Comparison of ENCODE assay signal across 10 cellular contexts in the genomic region with DNA sequence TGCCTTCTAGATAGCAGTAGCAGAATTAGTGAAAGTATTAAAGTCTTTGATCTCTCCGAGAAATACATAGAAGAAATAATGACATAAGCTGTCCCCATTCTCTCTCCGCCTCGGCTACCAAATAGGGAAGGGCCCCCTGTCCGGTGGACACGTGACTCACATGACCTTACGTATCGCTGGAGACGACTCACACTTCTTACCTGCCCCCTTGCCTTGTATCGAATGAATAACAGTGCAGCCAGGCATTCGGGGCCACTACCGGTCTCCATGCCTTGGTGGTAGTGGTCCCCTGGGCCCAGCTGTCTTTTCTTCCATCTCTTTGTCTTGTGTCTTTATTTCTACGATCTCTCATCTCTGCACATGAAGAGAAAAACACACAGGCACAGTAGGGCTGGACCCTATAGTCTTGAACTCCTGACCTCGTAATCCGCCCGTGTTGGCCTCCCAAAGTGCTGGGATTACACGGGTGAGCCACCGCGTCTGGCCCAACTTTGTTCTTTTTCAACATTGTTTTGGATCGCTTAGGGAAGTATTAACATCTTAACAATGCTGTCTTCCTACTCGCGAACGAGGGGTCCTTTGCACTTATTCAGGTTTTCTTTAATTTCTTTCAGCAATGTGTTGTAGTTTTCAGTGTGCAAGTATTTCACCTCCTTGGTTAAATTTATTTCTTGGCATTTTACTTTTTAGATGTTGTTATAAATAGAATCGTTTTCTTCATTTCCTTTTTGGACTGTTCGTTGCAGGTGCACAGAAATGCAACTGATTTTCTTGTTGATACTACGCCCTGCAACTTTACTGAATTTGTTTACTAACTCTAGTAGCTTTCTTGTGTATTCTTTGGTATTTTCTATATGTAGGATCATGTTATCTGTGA. TPM values are rescaled to one million over a fixed set of nuclear protein-coding genes. Genes with fewer than 3 reads are reported as not detected.
DNase-seq lines count a peak whose midpoint lies in the region; ATAC-seq, FAIRE-seq and TF ChIP-seq lines count a peak whose summit lies in the region.
"Not testable (repeated sequence)": the region's sequence is repeated elsewhere in the genome, so short reads cannot be mapped to it uniquely, and the experiment has no call there.
"Had no signal": no experiment of that assay in that cellular context is flagged by ENCODE, and none has a peak within 500 bp of the region (broad histone marks: within the 10 kb centered on the region; RNA-seq: fewer than 3 reads in every experiment).

No MANE protein-coding gene starts in this region.

- not testable (repeated sequence) for TF ChIP-seq EP300 in HepG2 (IDR thresholded peaks at IDR 0.05; ENCODE audit: low read depth in 2 of 2, low read length in 2 of 2); HepG2 (CRISPR knock-in tag; IDR thresholded peaks at IDR 0.05; ENCODE audit: borderline replicate concordance)

- H3K27ac Mint-ChIP-seq in Calu3 (ENCODE audit: unreplicated experiment) = not testable (repeated sequence)
- H3K27ac Mint-ChIP-seq in IgD-negative memory B cell = peak overlapping the region; percentile 87 to 93 (median 89)
- H3K27ac Mint-ChIP-seq in astrocyte (ENCODE audit: unreplicated experiment) = peak overlapping the region; percentile 48
- H3K27ac Mint-ChIP-seq in progenitor cell of endocrine pancreas = peak overlapping the region; percentile 9

- H3K4me1 ChIP-seq in OCI-LY7 (ENCODE audit: insufficient read depth, low read length, poor library complexity, severe bottlenecking) (peaks cover 72% of the 10 kb centered on the region), HepG2 (ENCODE audit: insufficient read depth, low read length) (peaks cover 32% of the 10 kb centered on the region)
- not testable (repeated sequence) for H3K4me1 ChIP-seq in astrocyte (ENCODE audit: insufficient read depth, low read length)

- H3K4me1 Mint-ChIP-seq in Calu3 (ENCODE audit: low read depth, unreplicated experiment) (peaks cover 18% of the 10 kb centered on the region), IgD-negative memory B cell (peaks cover 28 to 34% (median 31%) of the 10 kb centered on the region in 3 donors), astrocyte (ENCODE audit: low read depth, unreplicated experiment) (peaks cover 11% of the 10 kb centered on the region)
- not testable (repeated sequence) for H3K4me1 Mint-ChIP-seq in progenitor cell of endocrine pancreas (ENCODE audit: low read depth)

- not testable (repeated sequence) for H3K36me3 ChIP-seq in OCI-LY7 (ENCODE audit: insufficient read depth, low read length); astrocyte (ENCODE audit: insufficient read depth, low read length); HepG2 (replicated peaks in 1 of 2; ENCODE audit: control insufficient read depth in 1 of 2, insufficient read depth in 2 of 2, low read length in 2 of 2)

- H3K27ac ChIP-seq in OCI-LY7 (ENCODE audit: low read depth, low read length, poor library complexity, severe bottlenecking) (peak overlapping the region; percentile 93), VCaP (peak overlapping the region; percentile 2)
- H3K27ac ChIP-seq in astrocyte (ENCODE audit: low read depth, low read length); HepG2 (ENCODE audit: extremely low read length, insufficient read depth, low read length): not testable (repeated sequence)

- TF ChIP-seq CTCF in Calu3 (IDR thresholded peaks at IDR 0.05; ENCODE audit: unreplicated experiment); OCI-LY7 (conservative IDR thresholded peaks at IDR 0.05; ENCODE audit: low read length); VCaP (conservative IDR thresholded peaks at IDR 0.05); astrocyte (IDR thresholded peaks at IDR 0.05; ENCODE audit: insufficient read depth, low read depth, low read length); HepG2 (CRISPR knock-in tag; IDR thresholded peaks at IDR 0.05); progenitor cell of endocrine pancreas (IDR thresholded peaks at IDR 0.05; ENCODE audit: unreplicated experiment): not testable (repeated sequence)

- peak overlapping the region; percentile 25 for H3K4me3 Mint-ChIP-seq in Calu3 (ENCODE audit: low read depth, unreplicated experiment)
- peak overlapping the region; percentile 70 to 92 (median 75) for H3K4me3 Mint-ChIP-seq in IgD-negative memory B cell
- not testable (repeated sequence) for H3K4me3 Mint-ChIP-seq in astrocyte (ENCODE audit: unreplicated experiment); progenitor cell of endocrine pancreas (ENCODE audit: low read depth)

- whole genome bisulfite sequencing in HepG2 (ENCODE audit: low lambda C conversion rate) = 32% methylated on average over 17 of the region's 25 CpGs

- in situ Hi-C loops in HepG2 (cut with HindIII; ENCODE audit: extremely low pct_ligation_motif_present, low pct_unique_long_range_greater_than_20kb) = not testable (repeated sequence)

- ATAC-seq in HepG2 = peak; percentile 48; the same call in 2 of the 3 replicates

- CTCF ChIA-PET in Calu3 (lab: Charles Lee); OCI-LY7 (lab: Charles Lee; ENCODE audit: unreplicated experiment): not testable (repeated sequence)
- CTCF ChIA-PET in HepG2 (lab: Yijun Ruan, JAX; ENCODE audit: low intra/inter-chr PET ratio, low total read pairs) = interaction anchor here (1.5 kb wide), 1 partner anchor 114 kb away, joined by 3 read pairs; no protein-coding TSS in a partner anchor

- H3K79me2 ChIP-seq in OCI-LY7 (ENCODE audit: insufficient read depth, low read depth, low read length) = peaks cover 32% of the 10 kb centered on the region; the same call in 1 of the 2 replicates
- H3K79me2 ChIP-seq in astrocyte (ENCODE audit: insufficient read depth, low read length); HepG2 (ENCODE audit: insufficient read depth, low read length): not testable (repeated sequence)

- FAIRE-seq in astrocyte (lab: Jason Lieb, UNC) = not testable (repeated sequence)
- FAIRE-seq in HepG2 (lab: Jason Lieb, UNC) = peak; percentile 15

- not testable (repeated sequence) for H3K9me2 ChIP-seq in OCI-LY7 (ENCODE audit: insufficient read depth, low read length)

- intact Hi-C loops in Calu3 (cut with micrococcal nuclease; ENCODE audit: unreplicated experiment) = not testable (repeated sequence)
- intact Hi-C loops in OCI-LY7 (cut with micrococcal nuclease; ENCODE audit: unreplicated experiment) = loop anchor here (1.0 kb wide), 1 partner anchor 101 kb away; no protein-coding TSS in a partner anchor
- intact Hi-C loops in HepG2 (cut with micrococcal nuclease; ENCODE audit: unreplicated experiment) = loop anchor here (2.0 kb wide), 1 partner anchor 105 kb away; a partner anchor contains a TSS

- not testable (repeated sequence) for H3K9me3 Mint-ChIP-seq in Calu3 (ENCODE audit: low read depth, unreplicated experiment); IgD-negative memory B cell; astrocyte (ENCODE audit: unreplicated experiment); progenitor cell of endocrine pancreas (ENCODE audit: low read depth)

- not testable (repeated sequence) for H3K36me3 Mint-ChIP-seq in Calu3 (ENCODE audit: insufficient read depth, unreplicated experiment); IgD-negative memory B cell; astrocyte (ENCODE audit: low read depth, unreplicated experiment); progenitor cell of endocrine pancreas (ENCODE audit: insufficient read depth)

- H3K9me3 ChIP-seq in OCI-LY7 (ENCODE audit: low read length); astrocyte (ENCODE audit: insufficient read depth, low read depth, low read length); HepG2 (ENCODE audit: low read length): not testable (repeated sequence)

- H3K4me2 ChIP-seq in OCI-LY7 (ENCODE audit: low read length) (peak overlapping the region; percentile 76), HepG2 (ENCODE audit: low read depth, low read length) (peak overlapping the region; percentile 72)
- not testable (repeated sequence) for H3K4me2 ChIP-seq in astrocyte (ENCODE audit: low read length)

- H2AFZ ChIP-seq in OCI-LY7 (ENCODE audit: low read length); astrocyte (ENCODE audit: low read depth, low read length); HepG2 (ENCODE audit: low read length): not testable (repeated sequence)

- POLR2A ChIA-PET in OCI-LY7 (lab: Charles Lee) (interaction anchor here (0.7 to 0.8 kb wide), 2 partner anchors 29 to 481 kb away, joined by 3 to 5 read pairs; no protein-coding TSS in a partner anchor), HepG2 (lab: Yijun Ruan, JAX) (interaction anchor here (0.7 kb wide), 1 partner anchor 8 kb away, joined by 4 read pairs; no protein-coding TSS in a partner anchor)

- H3K27me3 Mint-ChIP-seq in Calu3 (ENCODE audit: unreplicated experiment); IgD-negative memory B cell; astrocyte (ENCODE audit: low read depth, unreplicated experiment); progenitor cell of endocrine pancreas: not testable (repeated sequence)

- not testable (repeated sequence) for H3K9ac ChIP-seq in astrocyte (ENCODE audit: low read length); HepG2 (ENCODE audit: insufficient read depth, low read depth, low read length)

- not testable (repeated sequence) for H4K20me1 ChIP-seq in OCI-LY7 (ENCODE audit: insufficient read depth, low read length); HepG2 (ENCODE audit: insufficient read depth, low read length)
- peaks cover 19% of the 10 kb centered on the region for H4K20me1 ChIP-seq in astrocyte (ENCODE audit: insufficient read depth, low read length)

- DNase-seq in Calu3; astrocyte (ENCODE audit: low read depth); HepG2 (ENCODE audit: low spot score); progenitor cell of endocrine pancreas (ENCODE audit: low spot score, unreplicated experiment): not testable (repeated sequence)
- DNase-seq in OCI-LY7 (ENCODE audit: low spot score) = peak; percentile 70

- not testable (repeated sequence) for TF ChIP-seq POLR2A in HepG2 (IDR thresholded peaks at IDR 0.05; ENCODE audit: insufficient read depth in 1 of 2, low read depth in 2 of 2, low read length in 2 of 2)

- H3K4me3 ChIP-seq in OCI-LY7 (ENCODE audit: low read depth, low read length, poor library complexity, severe bottlenecking) (peak overlapping the region; percentile 45), HepG2 (replicated peaks in 1 of 3; ENCODE audit: insufficient read depth in 1 of 3, low read depth in 2 of 3, low read length in 3 of 3) (peak overlapping the region; percentile 19 to 43 (median 34); a peak in 4 of 6 replicates)
- H3K4me3 ChIP-seq in astrocyte (ENCODE audit: insufficient read depth, low read depth, low read length) = not testable (repeated sequence)

- not testable (repeated sequence) for H3K27me3 ChIP-seq in astrocyte (ENCODE audit: insufficient read depth, low read length); HepG2 (ENCODE audit: control insufficient read depth in 1 of 2, insufficient read depth in 2 of 2, low read length in 2 of 2)

- TF ChIP-seq RAD21 in HepG2 (CRISPR knock-in tag; IDR thresholded peaks at IDR 0.05) = not testable (repeated sequence)

- BruUV-seq in Calu3 (replicated peaks; lab: Mats Ljungman, UMichigan) = TSS peak; percentile 13
- BruUV-seq in OCI-LY7 (replicated peaks; lab: Mats Ljungman, UMichigan) = TSS peak; percentile 63
- BruUV-seq in HepG2 (replicated peaks; lab: Mats Ljungman, UMichigan) = TSS peak; percentile 30

RNA-seq across cellular contexts. Expression of a gene that starts 7.6 kb away (rescaled TPM):
- total RNA-seq in Calu3 (2022) = 51.6 and 76.8 TPM in 2 replicates
- polyA plus RNA-seq in IgD-negative memory B cell = 110 TPM
- total RNA-seq in OCI-LY7 (2014; rRNA removed; shearing (Covaris generic)) = 173 and 182 TPM in 2 replicates
- total RNA-seq in OCI-LY7 (2022) = 154 TPM in 2 replicates
- total RNA-seq in astrocyte = 53.8 and 68.7 TPM in 2 replicates
- total RNA-seq in HepG2 (2016; rRNA removed; fragmentation: Illumina TruSeq; extraction: Trizol) = 0.66 and 1.2 TPM in 2 replicates
- total RNA-seq in HepG2 (2016; cell fraction: cytosol; rRNA removed; fragmentation: Illumina TruSeq; extraction: Trizol; ENCODE audit: low read depth) = 0.91 and 1.4 TPM in 2 replicates
- total RNA-seq in HepG2 (2016; cell fraction: insoluble cytoplasmic fraction; rRNA removed; fragmentation: Illumina TruSeq; extraction: Trizol) = 0.65 and 0.95 TPM in 2 replicates
- 0.83 TPM in 2 replicates for total RNA-seq in HepG2 (2016; cell fraction: membrane; rRNA removed; fragmentation: Illumina TruSeq; extraction: Trizol)
- total RNA-seq in HepG2 (2016; cell fraction: nucleus; rRNA removed; fragmentation: Illumina TruSeq; extraction: Trizol) = 0.97 and 1.4 TPM in 2 replicates
- polyA plus RNA-seq in HepG2 (2011; rRNA removed) = 4.5 and 6.5 TPM in 2 replicates
- polyA plus RNA-seq in HepG2 (2011; cell fraction: cytosol; rRNA removed) = 1.9 and 3.2 TPM in 2 replicates
- polyA plus RNA-seq in HepG2 (2011; cell fraction: nucleus; rRNA removed) = 28.6 and 38.6 TPM in 2 replicates
- 3.1 and 4.5 TPM in 2 replicates for polyA plus RNA-seq in HepG2 (2012)
- 0.95 and 1.3 TPM in 2 replicates for polyA plus RNA-seq in HepG2 (2016; cell fraction: cytosol; fragmentation: Illumina TruSeq; extraction: Trizol; ENCODE audit: low read depth)
- 0.72 and 1.0 TPM in 2 replicates for polyA plus RNA-seq in HepG2 (2016; cell fraction: insoluble cytoplasmic fraction; fragmentation: Illumina TruSeq; extraction: Trizol; ENCODE audit: low read depth)
- 0.70 and 0.74 TPM in 2 replicates for polyA plus RNA-seq in HepG2 (2016; cell fraction: membrane; fragmentation: Illumina TruSeq; extraction: Trizol; ENCODE audit: low read depth)
- 4.6 and 5.3 TPM in 2 replicates for polyA plus RNA-seq in HepG2 (2016; cell fraction: nucleus; fragmentation: Illumina TruSeq; extraction: Trizol; ENCODE audit: insufficient read depth, low read depth)
- 3.4 and 95.8 TPM in 2 replicates for polyA minus RNA-seq in HepG2 (2011; rRNA and poly(A)+ RNA removed; ENCODE audit: low replicate concordance)
- polyA minus RNA-seq in HepG2 (2011; cell fraction: cytosol; rRNA and poly(A)+ RNA removed) = 1.5 and 1.6 TPM in 2 replicates
- polyA minus RNA-seq in HepG2 (2011; cell fraction: nucleus; rRNA and poly(A)+ RNA removed) = 1.9 and 2.3 TPM in 2 replicates
- total RNA-seq in progenitor cell of endocrine pancreas = 39.2 and 48.5 TPM in 2 replicates

RNA-seq across cellular contexts. Expression of a gene that starts 16.8 kb away (rescaled TPM):
- 0.24 and 0.54 TPM in 2 replicates for total RNA-seq in Calu3 (2022)
- polyA plus RNA-seq in IgD-negative memory B cell = not detected
- 0.06 TPM in 1 of 2 replicates, not detected in the other for total RNA-seq in OCI-LY7 (2014; rRNA removed; shearing (Covaris generic))
- total RNA-seq in OCI-LY7 (2022) = 0.15 and 0.55 TPM in 2 replicates
- 0.18 TPM in 1 of 2 replicates, not detected in the other for total RNA-seq in astrocyte
- not detected in 2 replicates for total RNA-seq in HepG2 (2016; rRNA removed; fragmentation: Illumina TruSeq; extraction: Trizol)
- total RNA-seq in HepG2 (2016; cell fraction: cytosol; rRNA removed; fragmentation: Illumina TruSeq; extraction: Trizol; ENCODE audit: low read depth) = not detected in 2 replicates
- total RNA-seq in HepG2 (2016; cell fraction: insoluble cytoplasmic fraction; rRNA removed; fragmentation: Illumina TruSeq; extraction: Trizol) = not detected in 2 replicates
- not detected in 2 replicates for total RNA-seq in HepG2 (2016; cell fraction: membrane; rRNA removed; fragmentation: Illumina TruSeq; extraction: Trizol)
- 0.09 TPM in 1 of 2 replicates, not detected in the other for total RNA-seq in HepG2 (2016; cell fraction: nucleus; rRNA removed; fragmentation: Illumina TruSeq; extraction: Trizol)
- polyA plus RNA-seq in HepG2 (2011; rRNA removed) = 0.05 and 0.13 TPM in 2 replicates
- polyA plus RNA-seq in HepG2 (2011; cell fraction: cytosol; rRNA removed) = 0.04 and 0.16 TPM in 2 replicates
- 0.64 and 1.3 TPM in 2 replicates for polyA plus RNA-seq in HepG2 (2011; cell fraction: nucleus; rRNA removed)
- 0.32 and 0.40 TPM in 2 replicates for polyA plus RNA-seq in HepG2 (2012)
- not detected in 2 replicates for polyA plus RNA-seq in HepG2 (2016; cell fraction: cytosol; fragmentation: Illumina TruSeq; extraction: Trizol; ENCODE audit: low read depth)
- not detected in 2 replicates for polyA plus RNA-seq in HepG2 (2016; cell fraction: insoluble cytoplasmic fraction; fragmentation: Illumina TruSeq; extraction: Trizol; ENCODE audit: low read depth)
- not detected in 2 replicates for polyA plus RNA-seq in HepG2 (2016; cell fraction: membrane; fragmentation: Illumina TruSeq; extraction: Trizol; ENCODE audit: low read depth)
- not detected in 2 replicates for polyA plus RNA-seq in HepG2 (2016; cell fraction: nucleus; fragmentation: Illumina TruSeq; extraction: Trizol; ENCODE audit: insufficient read depth, low read depth)
- polyA minus RNA-seq in HepG2 (2011; rRNA and poly(A)+ RNA removed; ENCODE audit: low replicate concordance) = 0.05 and 0.06 TPM in 2 replicates
- polyA minus RNA-seq in HepG2 (2011; cell fraction: cytosol; rRNA and poly(A)+ RNA removed) = not detected in 2 replicates
- 0.39 TPM in 1 of 2 replicates, not detected in the other for polyA minus RNA-seq in HepG2 (2011; cell fraction: nucleus; rRNA and poly(A)+ RNA removed)
- total RNA-seq in progenitor cell of endocrine pancreas = 0.07 and 0.77 TPM in 2 replicates
- total RNA-seq: CD4-positive, CD25-positive, alpha-beta regulatory T cell; PC-9; SJSA1 had no signal
- polyA plus RNA-seq: CD4-positive, CD25-positive, alpha-beta regulatory T cell had no signal

RNA-seq across cellular contexts. Expression of a gene that starts 35.4 kb away (rescaled TPM):
- 61.4 and 65.6 TPM in 2 replicates for total RNA-seq in Calu3 (2022)
- polyA plus RNA-seq in IgD-negative memory B cell = 27.5 TPM
- total RNA-seq in OCI-LY7 (2014; rRNA removed; shearing (Covaris generic)) = 22.5 and 32.7 TPM in 2 replicates
- total RNA-seq in OCI-LY7 (2022) = 38.8 and 43.4 TPM in 2 replicates
- 69.2 and 89.0 TPM in 2 replicates for total RNA-seq in astrocyte
- 19.0 and 48.9 TPM in 2 replicates for total RNA-seq in HepG2 (2016; rRNA removed; fragmentation: Illumina TruSeq; extraction: Trizol)
- 9.3 and 10.3 TPM in 2 replicates for total RNA-seq in HepG2 (2016; cell fraction: cytosol; rRNA removed; fragmentation: Illumina TruSeq; extraction: Trizol; ENCODE audit: low read depth)
- total RNA-seq in HepG2 (2016; cell fraction: insoluble cytoplasmic fraction; rRNA removed; fragmentation: Illumina TruSeq; extraction: Trizol) = 17.2 and 48.2 TPM in 2 replicates
- total RNA-seq in HepG2 (2016; cell fraction: membrane; rRNA removed; fragmentation: Illumina TruSeq; extraction: Trizol) = 17.0 and 19.9 TPM in 2 replicates
- 44.7 and 51.0 TPM in 2 replicates for total RNA-seq in HepG2 (2016; cell fraction: nucleus; rRNA removed; fragmentation: Illumina TruSeq; extraction: Trizol)
- 59.5 and 60.6 TPM in 2 replicates for polyA plus RNA-seq in HepG2 (2011; rRNA removed)
- 48.6 and 64.5 TPM in 2 replicates for polyA plus RNA-seq in HepG2 (2011; cell fraction: cytosol; rRNA removed)
- polyA plus RNA-seq in HepG2 (2011; cell fraction: nucleus; rRNA removed) = 146 and 162 TPM in 2 replicates
- 30.5 and 38.6 TPM in 2 replicates for polyA plus RNA-seq in HepG2 (2012)
- polyA plus RNA-seq in HepG2 (2016; cell fraction: cytosol; fragmentation: Illumina TruSeq; extraction: Trizol; ENCODE audit: low read depth) = 6.7 and 6.8 TPM in 2 replicates
- 16.2 and 18.3 TPM in 2 replicates for polyA plus RNA-seq in HepG2 (2016; cell fraction: insoluble cytoplasmic fraction; fragmentation: Illumina TruSeq; extraction: Trizol; ENCODE audit: low read depth)
- polyA plus RNA-seq in HepG2 (2016; cell fraction: membrane; fragmentation: Illumina TruSeq; extraction: Trizol; ENCODE audit: low read depth) = 11.2 and 12.8 TPM in 2 replicates
- 78.7 and 83.1 TPM in 2 replicates for polyA plus RNA-seq in HepG2 (2016; cell fraction: nucleus; fragmentation: Illumina TruSeq; extraction: Trizol; ENCODE audit: insufficient read depth, low read depth)
- 71.9 and 74.1 TPM in 2 replicates for polyA minus RNA-seq in HepG2 (2011; rRNA and poly(A)+ RNA removed; ENCODE audit: low replicate concordance)
- 24.7 and 26.8 TPM in 2 replicates for polyA minus RNA-seq in HepG2 (2011; cell fraction: cytosol; rRNA and poly(A)+ RNA removed)
- 40.9 and 45.3 TPM in 2 replicates for polyA minus RNA-seq in HepG2 (2011; cell fraction: nucleus; rRNA and poly(A)+ RNA removed)
- total RNA-seq in progenitor cell of endocrine pancreas = 56.1 and 57.7 TPM in 2 replicates

RNA-seq across cellular contexts. Expression of a gene that starts 44.8 kb away (rescaled TPM):
- total RNA-seq in Calu3 (2022) (9.1 and 10.8 TPM in 2 replicates), OCI-LY7 (2022) (12.3 and 16.7 TPM in 2 replicates), astrocyte (4.0 and 4.7 TPM in 2 replicates), HepG2 (2016; rRNA removed; fragmentation: Illumina TruSeq; extraction: Trizol) (6.2 and 6.4 TPM in 2 replicates), progenitor cell of endocrine pancreas (0.57 and 1.5 TPM in 2 replicates)
- polyA plus RNA-seq in IgD-negative memory B cell (3.0 TPM), HepG2 (2011; rRNA removed) (5.4 and 6.0 TPM in 2 replicates)
- total RNA-seq in OCI-LY7 (2014; rRNA removed; shearing (Covaris generic)) = 5.3 and 5.7 TPM in 2 replicates
- total RNA-seq in HepG2 (2016; cell fraction: cytosol; rRNA removed; fragmentation: Illumina TruSeq; extraction: Trizol; ENCODE audit: low read depth) = 1.7 and 1.8 TPM in 2 replicates
- total RNA-seq in HepG2 (2016; cell fraction: insoluble cytoplasmic fraction; rRNA removed; fragmentation: Illumina TruSeq; extraction: Trizol) = 4.5 and 6.7 TPM in 2 replicates
- total RNA-seq in HepG2 (2016; cell fraction: membrane; rRNA removed; fragmentation: Illumina TruSeq; extraction: Trizol) = 3.0 and 3.1 TPM in 2 replicates
- 4.9 and 5.4 TPM in 2 replicates for total RNA-seq in HepG2 (2016; cell fraction: nucleus; rRNA removed; fragmentation: Illumina TruSeq; extraction: Trizol)
- polyA plus RNA-seq in HepG2 (2011; cell fraction: cytosol; rRNA removed) = 3.8 and 4.1 TPM in 2 replicates
- 43.5 and 57.7 TPM in 2 replicates for polyA plus RNA-seq in HepG2 (2011; cell fraction: nucleus; rRNA removed)
- 4.9 and 5.0 TPM in 2 replicates for polyA plus RNA-seq in HepG2 (2012)
- 1.1 and 1.2 TPM in 2 replicates for polyA plus RNA-seq in HepG2 (2016; cell fraction: cytosol; fragmentation: Illumina TruSeq; extraction: Trizol; ENCODE audit: low read depth)
- polyA plus RNA-seq in HepG2 (2016; cell fraction: insoluble cytoplasmic fraction; fragmentation: Illumina TruSeq; extraction: Trizol; ENCODE audit: low read depth) = 6.4 and 8.8 TPM in 2 replicates
- 3.0 and 3.6 TPM in 2 replicates for polyA plus RNA-seq in HepG2 (2016; cell fraction: membrane; fragmentation: Illumina TruSeq; extraction: Trizol; ENCODE audit: low read depth)
- polyA plus RNA-seq in HepG2 (2016; cell fraction: nucleus; fragmentation: Illumina TruSeq; extraction: Trizol; ENCODE audit: insufficient read depth, low read depth) = 22.7 and 23.1 TPM in 2 replicates
- polyA minus RNA-seq in HepG2 (2011; rRNA and poly(A)+ RNA removed; ENCODE audit: low replicate concordance) = 2.2 and 5.1 TPM in 2 replicates
- polyA minus RNA-seq in HepG2 (2011; cell fraction: cytosol; rRNA and poly(A)+ RNA removed) = 3.0 and 3.2 TPM in 2 replicates
- polyA minus RNA-seq in HepG2 (2011; cell fraction: nucleus; rRNA and poly(A)+ RNA removed) = 5.6 and 7.1 TPM in 2 replicates

RNA-seq across cellular contexts. Expression of a gene that starts 47.7 kb away (rescaled TPM):
- total RNA-seq in Calu3 (2022) (0.52 and 0.98 TPM in 2 replicates), OCI-LY7 (2022) (not detected in 2 replicates), astrocyte (not detected in 2 replicates), HepG2 (2016; rRNA removed; fragmentation: Illumina TruSeq; extraction: Trizol) (not detected in 2 replicates), progenitor cell of endocrine pancreas (0.89 and 1.00 TPM in 2 replicates)
- polyA plus RNA-seq in IgD-negative memory B cell (not detected), HepG2 (2011; rRNA removed) (not detected in 2 replicates)
- total RNA-seq in OCI-LY7 (2014; rRNA removed; shearing (Covaris generic)) = 0.21 TPM in 1 of 2 replicates, not detected in the other
- not detected in 2 replicates for total RNA-seq in HepG2 (2016; cell fraction: cytosol; rRNA removed; fragmentation: Illumina TruSeq; extraction: Trizol; ENCODE audit: low read depth)
- total RNA-seq in HepG2 (2016; cell fraction: insoluble cytoplasmic fraction; rRNA removed; fragmentation: Illumina TruSeq; extraction: Trizol) = not detected in 2 replicates
- total RNA-seq in HepG2 (2016; cell fraction: membrane; rRNA removed; fragmentation: Illumina TruSeq; extraction: Trizol) = not detected in 2 replicates
- total RNA-seq in HepG2 (2016; cell fraction: nucleus; rRNA removed; fragmentation: Illumina TruSeq; extraction: Trizol) = not detected in 2 replicates
- polyA plus RNA-seq in HepG2 (2011; cell fraction: cytosol; rRNA removed) = 0.09 TPM in 1 of 2 replicates, not detected in the other
- polyA plus RNA-seq in HepG2 (2011; cell fraction: nucleus; rRNA removed) = 0.18 and 0.26 TPM in 2 replicates
- not detected in 2 replicates for polyA plus RNA-seq in HepG2 (2012)
- polyA plus RNA-seq in HepG2 (2016; cell fraction: cytosol; fragmentation: Illumina TruSeq; extraction: Trizol; ENCODE audit: low read depth) = not detected in 2 replicates
- not detected in 2 replicates for polyA plus RNA-seq in HepG2 (2016; cell fraction: insoluble cytoplasmic fraction; fragmentation: Illumina TruSeq; extraction: Trizol; ENCODE audit: low read depth)
- not detected in 2 replicates for polyA plus RNA-seq in HepG2 (2016; cell fraction: membrane; fragmentation: Illumina TruSeq; extraction: Trizol; ENCODE audit: low read depth)
- not detected in 2 replicates for polyA plus RNA-seq in HepG2 (2016; cell fraction: nucleus; fragmentation: Illumina TruSeq; extraction: Trizol; ENCODE audit: insufficient read depth, low read depth)
- 0.21 TPM in 1 of 2 replicates, not detected in the other for polyA minus RNA-seq in HepG2 (2011; rRNA and poly(A)+ RNA removed; ENCODE audit: low replicate concordance)
- not detected in 2 replicates for polyA minus RNA-seq in HepG2 (2011; cell fraction: cytosol; rRNA and poly(A)+ RNA removed)
- not detected in 2 replicates for polyA minus RNA-seq in HepG2 (2011; cell fraction: nucleus; rRNA and poly(A)+ RNA removed)
- total RNA-seq: CD4-positive, CD25-positive, alpha-beta regulatory T cell; SJSA1 had no signal
- polyA plus RNA-seq: CD4-positive, CD25-positive, alpha-beta regulatory T cell had no signal

Comparison
In these comparisons a context has a peak if more than half of its experiments do, and no peak if none do; other contexts are left out.
1. RNA of a gene that starts 7.6 kb away (total RNA-seq): 154 to 182 TPM in OCI-LY7, 53.8 to 68.7 TPM in astrocyte, 51.6 to 76.8 TPM in Calu3 and 39.2 to 48.5 TPM in progenitor cell of endocrine pancreas; 0.65 to 1.4 TPM in HepG2; every median in the first group is over 10 times any median in the second.